In genomic region chr11:911031-911889, GRCh38 we compare ENCODE assay signal across 1 cellular context.
TF ChIP-seq lines count a peak whose summit lies in the region.

No MANE protein-coding gene starts in this region.

TF ChIP-seq in endothelial cell of umbilical vein, 7 proteins besides CTCF, POLR2A, EP300 and RAD21:
- TF ChIP-seq MAX (IDR thresholded peaks at IDR 0.05; ENCODE audit: insufficient read depth, insufficient read length) (no peak), POLR2AphosphoS5 (IDR thresholded peaks at IDR 0.05; ENCODE audit: insufficient read depth, low read depth, low read length) (peak; percentile 95)
